8 cellular contexts compared by ENCODE assay signal in genomic region chr9:111621895-111622480, GRCh38. TPM values are rescaled to one million over a fixed set of nuclear protein-coding genes. Genes with fewer than 3 reads are reported as not detected.
DNase-seq lines count a peak whose midpoint lies in the region; ATAC-seq and TF ChIP-seq lines count a peak whose summit lies in the region.

No MANE protein-coding gene starts in this region.

- H3K4me1 Mint-ChIP-seq in Caco-2 (ENCODE audit: low read depth, unreplicated experiment) (no peaks in the 10 kb centered on the region), GM23338 (peaks cover 8% of the 10 kb centered on the region; the same call in 2 of the 3 replicates)

- H3K4me3 Mint-ChIP-seq in Caco-2 (ENCODE audit: unreplicated experiment) (no peak overlapping the region), GM23338 (no peak overlapping the region)

- CTCF ChIA-PET in Caco-2 (lab: Charles Lee): interaction anchor here (0.6 to 2.3 kb wide), 4 partner anchors 9 to 263 kb away, joined by 3 to 26 read pairs (median 4); partner anchors contain the start of genes DNAJC25 and PTGR1
- CTCF ChIA-PET in RWPE1 (lab: Yijun Ruan, JAX): interaction anchor here (0.6 to 2.9 kb wide), 8 partner anchors 9 to 428 kb away, joined by 3 to 24 read pairs (median 4); partner anchors contain the start of gene DNAJC25

- H3K9me2 ChIP-seq in GM23338 (ENCODE audit: insufficient read depth): no peaks in the 10 kb centered on the region

- no peaks in the 10 kb centered on the region for H3F3A ChIP-seq in GM23338 (replicated peaks; ENCODE audit: low read depth)

- TF ChIP-seq CTCF in Caco-2 (IDR thresholded peaks at IDR 0.05; ENCODE audit: insufficient read depth in 1 of 2, low read depth in 1 of 2, low read length in 1 of 2, severe bottlenecking in 1 of 2, unreplicated experiment in 1 of 2) (peak; percentile 75 to 94), GM23338 (conservative IDR thresholded peaks at IDR 0.05; ENCODE audit: low read depth in 2 of 2) (peak; percentile 89 to 96), RWPE1 (conservative IDR thresholded peaks at IDR 0.05; ENCODE audit: low read depth) (peak; percentile 78), neutrophil (IDR thresholded peaks at IDR 0.05) (peak; percentile 15)

- H3K9me3 ChIP-seq in Caco-2: no peaks in the 10 kb centered on the region
- H3K9me3 ChIP-seq in neutrophil: no peaks in the 10 kb centered on the region

- H3K27ac ChIP-seq in GM23338 (ENCODE audit: low read depth): no peak overlapping the region
- H3K27ac ChIP-seq in RWPE1: peak overlapping the region; percentile 58
- H3K27ac ChIP-seq in neutrophil: no peak overlapping the region

- no TSS peak for BruUV-seq in Caco-2 (replicated peaks; lab: Mats Ljungman, UMichigan)

- H3K36me3 Mint-ChIP-seq in Caco-2 (ENCODE audit: insufficient read depth, unreplicated experiment): no peaks in the 10 kb centered on the region
- H3K36me3 Mint-ChIP-seq in GM23338 (ENCODE audit: low read depth): 0 out of 3 replicates have a peak, but pooled peaks cover 3% of the 10 kb centered on the region

- H3K36me3 ChIP-seq in Caco-2 (ENCODE audit: control insufficient read depth, insufficient read depth, low read length): no peaks in the 10 kb centered on the region
- H3K36me3 ChIP-seq in GM23338 (ENCODE audit: insufficient read depth): no peaks in the 10 kb centered on the region
- no peaks in the 10 kb centered on the region for H3K36me3 ChIP-seq in neutrophil

- POLR2A ChIA-PET in Caco-2 (lab: Charles Lee): interaction anchor here (1.0 kb wide), 1 partner anchor 23 kb away, joined by 3 read pairs; the partner anchor contains the start of gene PTGR1
- POLR2A ChIA-PET in RWPE1 (lab: Yijun Ruan, JAX; ENCODE audit: low non-redundant PET): interaction anchor here (0.9 kb wide), 1 partner anchor 24 kb away, joined by 7 read pairs; no protein-coding TSS in a partner anchor

- no peaks in the 10 kb centered on the region for H4K20me1 ChIP-seq in GM23338 (replicated peaks; ENCODE audit: insufficient read depth)

- DNase-seq in Caco-2 (peak; percentile 63 to 64), GM23338 (ENCODE audit: low spot score) (peak; percentile 77), RWPE1 (ENCODE audit: low spot score) (peak; percentile 56), HPDE6-E6E7 (ENCODE audit: extremely low spot score) (no peak), NCI-H1930 (lab: John Stamatoyannopoulos, UW) (no peak)

- H3K79me2 ChIP-seq in GM23338 (replicated peaks; ENCODE audit: insufficient read depth): no peaks in the 10 kb centered on the region

- intact Hi-C loops in Caco-2 (cut with micrococcal nuclease; ENCODE audit: unreplicated experiment): loop anchor here (1.0 kb wide), 1 partner anchor 24 kb away; no protein-coding TSS in a partner anchor

- ATAC-seq in GM23338: peak; percentile 97
- ATAC-seq in esophagus mucosa: peak; percentile 88
- no peak for ATAC-seq in GM21390 (IDR thresholded peaks at IDR 0.05; ENCODE audit: unreplicated experiment)

- no peak overlapping the region for H3K4me3 ChIP-seq in Caco-2 (ENCODE audit: low read depth, low read length)
- no peak overlapping the region for H3K4me3 ChIP-seq in GM23338
- no peak overlapping the region for H3K4me3 ChIP-seq in neutrophil (ENCODE audit: low read depth in 1 of 2, low read length in 1 of 2)

- no peak overlapping the region for H3K4me2 ChIP-seq in GM23338

- H2AFZ ChIP-seq in GM23338: no peak overlapping the region

- H3K9me3 Mint-ChIP-seq in Caco-2 (ENCODE audit: unreplicated experiment) (no peaks in the 10 kb centered on the region), GM23338 (0 out of 3 replicates have a peak, but pooled peaks cover 5% of the 10 kb centered on the region)

- H3K27me3 Mint-ChIP-seq in Caco-2 (ENCODE audit: insufficient read depth, unreplicated experiment) (no peaks in the 10 kb centered on the region), GM23338 (ENCODE audit: insufficient read depth, low read depth, poor library complexity) (no peaks in the 10 kb centered on the region)

- H3K27me3 ChIP-seq in Caco-2 (replicated peaks; ENCODE audit: control insufficient read depth, insufficient read depth, low read length): no peaks in the 10 kb centered on the region
- H3K27me3 ChIP-seq in GM23338 (ENCODE audit: insufficient read depth): no peaks in the 10 kb centered on the region
- H3K27me3 ChIP-seq in neutrophil: peaks cover 27% of the 10 kb centered on the region

- H3K4me1 ChIP-seq in Caco-2 (no peaks in the 10 kb centered on the region), GM23338 (ENCODE audit: insufficient read depth) (no peaks in the 10 kb centered on the region), neutrophil (ENCODE audit: control insufficient read depth in 1 of 2, insufficient read depth in 1 of 2, low read depth in 1 of 2, low read length in 1 of 2) (no peaks in the 10 kb centered on the region)

- H3K27ac Mint-ChIP-seq in Caco-2 (ENCODE audit: unreplicated experiment): no peak overlapping the region
- no peak overlapping the region for H3K27ac Mint-ChIP-seq in GM23338

TF ChIP-seq in GM23338, 12 proteins besides CTCF, POLR2A, EP300 and RAD21 (continues in another document):
- TF ChIP-seq POLR2AphosphoS5 (IDR thresholded peaks at IDR 0.05; ENCODE audit: low read depth) (no peak), REST (IDR thresholded peaks at IDR 0.05; ENCODE audit: unreplicated experiment) (no peak), CREB1 (CRISPR knock-in tag; IDR thresholded peaks at IDR 0.05; ENCODE audit: low read depth) (no peak), ETS1 (IDR thresholded peaks at IDR 0.05) (no peak), STAT1 (IDR thresholded peaks at IDR 0.05; ENCODE audit: unreplicated experiment) (no peak), EZH2phosphoT487 (IDR thresholded peaks at IDR 0.05; ENCODE audit: unreplicated experiment) (no peak), EZH2 (IDR thresholded peaks at IDR 0.05; ENCODE audit: low read depth, unreplicated experiment) (no peak), JUNB (IDR thresholded peaks at IDR 0.05; ENCODE audit: unreplicated experiment) (no peak), ZNF331 (CRISPR knock-in tag; IDR thresholded peaks at IDR 0.05; ENCODE audit: low read depth) (no peak), ZNF114 (CRISPR knock-in tag; IDR thresholded peaks at IDR 0.05) (no peak), NANOG (IDR thresholded peaks at IDR 0.05; ENCODE audit: borderline replicate concordance) (no peak)

RNA-seq across cellular contexts. Expression of gene DNAJC25, which starts 9.1 kb away (rescaled TPM):
- total RNA-seq in Caco-2 (2022) (10.2 and 10.4 TPM in 2 replicates), esophagus mucosa (3.0 TPM)
- total RNA-seq in GM23338 (2014; rRNA removed; shearing (Covaris generic)): 8.9 and 9.6 TPM in 2 replicates
- polyA plus RNA-seq in GM23338 (2016; fragmentation: Nextera tagmentation; extraction: Ambion mirVana): 6.8 and 8.4 TPM in 2 replicates

RNA-seq across cellular contexts. Expression of gene PTGR1, which starts 22.5 kb away (rescaled TPM):
- total RNA-seq in Caco-2 (2022) (46.9 and 55.3 TPM in 2 replicates), esophagus mucosa (101 TPM)
- 21.9 and 24.7 TPM in 2 replicates for total RNA-seq in GM23338 (2014; rRNA removed; shearing (Covaris generic))
- 15.3 and 19.1 TPM in 2 replicates for polyA plus RNA-seq in GM23338 (2016; fragmentation: Nextera tagmentation; extraction: Ambion mirVana)

RNA-seq across cellular contexts. Expression of gene GNG10, which starts 39.4 kb away (rescaled TPM):
- total RNA-seq in Caco-2 (2022): 52.2 and 54.0 TPM in 2 replicates
- total RNA-seq in GM23338 (2014; rRNA removed; shearing (Covaris generic)): 49.9 and 62.1 TPM in 2 replicates
- polyA plus RNA-seq in GM23338 (2016; fragmentation: Nextera tagmentation; extraction: Ambion mirVana): 52.6 and 61.2 TPM in 2 replicates
- total RNA-seq in esophagus mucosa: 12.8 TPM

Comparison
In these comparisons a context has a peak if more than half of its experiments do, and no peak if none do; other contexts are left out.
1. DNase-seq: peak in Caco-2 (2 of 2), GM23338 (single experiment) and RWPE1 (single experiment); none in HPDE6-E6E7 (single experiment) and NCI-H1930 (0 of 2).
2. CTCF ChIP-seq: peak in every context shown above with its lines; median percentile 92 in GM23338; 84 in Caco-2; 78 in RWPE1; 15 in neutrophil.